In genomic region chr10:18738835-18739234, GRCh38 we compare ENCODE assay signal across 22 cellular contexts.
A peak's percentile ranks its signal among the peaks of the same experiment; 100 is the strongest.
DNase-seq lines count a peak whose midpoint lies in the region; ATAC-seq and TF ChIP-seq lines count a peak whose summit lies in the region.
"Had no signal": no experiment of that assay in that cellular context is flagged by ENCODE, and none has a peak within 500 bp of the region (broad histone marks: within the 10 kb centered on the region; RNA-seq: fewer than 3 reads in every experiment).

No MANE protein-coding gene starts in this region.

- TF ChIP-seq CTCF in fibroblast of the aortic adventitia (IDR thresholded peaks at IDR 0.05; ENCODE audit: insufficient read depth, low read length): no peak
- no peak for TF ChIP-seq CTCF in uterus (IDR thresholded peaks at IDR 0.05)
- no peak for TF ChIP-seq CTCF in GM13977 (IDR thresholded peaks at IDR 0.05; ENCODE audit: extremely low read depth, insufficient read depth, missing control alignments)

- H3K27me3 ChIP-seq in uterus: no peaks in the 10 kb centered on the region
- H3K27me3 ChIP-seq: heart left ventricle, suprapubic skin had no signal

- no peak for ATAC-seq in HG03175 (IDR thresholded peaks at IDR 0.05; ENCODE audit: unreplicated experiment)
- ATAC-seq: heart left ventricle had no signal

- no peak overlapping the region for H3K4me3 ChIP-seq in fibroblast of the aortic adventitia (ENCODE audit: low read depth, low read length)
- no peak overlapping the region for H3K4me3 ChIP-seq in uterus
- H3K4me3 ChIP-seq: heart left ventricle, suprapubic skin had no signal

- H3K9me3 ChIP-seq in uterus: no peaks in the 10 kb centered on the region
- H3K9me3 ChIP-seq: suprapubic skin had no signal

- DNase-seq in AG08395 (ENCODE audit: low spot score): peak; percentile 58
- peak; percentile 86 for DNase-seq in GM04504 (ENCODE audit: low read depth)
- peak; percentile 41 for DNase-seq in RPMI7951 (ENCODE audit: low read depth)
- DNase-seq in fibroblast of the aortic adventitia (ENCODE audit: low read depth): peak; percentile 79
- DNase-seq in uterus: no peak
- DNase-seq in activated CD8-positive, alpha-beta memory T cell treated with anti-CD3 and anti-CD28 coated beads, Interleukin-2, amount 50 U/mL, for 4 hours: no peak
- no peak for DNase-seq in GM13977 (ENCODE audit: low spot score)
- DNase-seq: activated CD4-positive, alpha-beta T cell treated with anti-CD3 and anti-CD28 coated beads, Interleukin-2, amount 10 ng/mL, durations not matched to agents 7 days and 5 days; activated naive CD4-positive, alpha-beta T cell treated with anti-CD3 and anti-CD28 coated beads for 36 hours; amygdala; CD4-positive, CD25-positive, alpha-beta regulatory T cell; dermis blood vessel endothelial cell; heart left ventricle; naive B cell; NCI-H1048; NCI-H187 treated with DMSO at 0.1 percent for 48 hours; NCI-H748 treated with DMSO at 0.1 percent for 48 hours; occipital lobe; stimulated activated CD4-positive, alpha-beta T cell treated with anti-CD3 and anti-CD28 coated beads, Interleukin-1b, Interleukin-23, amount 100 ng/mL, for 48 hours had no signal

- intact Hi-C loops in uterus (cut with DNase I; ENCODE audit: low total_unique reads): no loop called here

- TF ChIP-seq POLR2A in uterus (IDR thresholded peaks at IDR 0.05): no peak

- H3K4me1 ChIP-seq in uterus: no peaks in the 10 kb centered on the region
- H3K4me1 ChIP-seq: heart left ventricle, suprapubic skin had no signal

- no peak overlapping the region for H3K27ac ChIP-seq in uterus
- H3K27ac ChIP-seq: heart left ventricle, KMS-11, suprapubic skin had no signal

- in situ Hi-C loops in GM13977 (cut with MboI; ENCODE audit: low pct_unique_long_range_greater_than_20kb, low sequenced_read_pairs, unreplicated experiment): no loop called here

- H3K36me3 ChIP-seq in uterus: no peaks in the 10 kb centered on the region
- H3K36me3 ChIP-seq: heart left ventricle, suprapubic skin had no signal

Comparison
In these comparisons a context has a peak if more than half of its experiments do, and no peak if none do; other contexts are left out.
1. DNase-seq: peak in AG08395 (single experiment), GM04504 (single experiment), RPMI7951 (single experiment) and fibroblast of the aortic adventitia (single experiment); none in uterus (0 of 2), activated CD8-positive, alpha-beta memory T cell treated with anti-CD3 and anti-CD28 coated beads, Interleukin-2, amount 50 U/mL, for 4 hours (single experiment) and GM13977 (single experiment).